ENCODE assay signal across 8 cellular contexts in genomic region chr9:137028281-137029057, GRCh38. TPM values are rescaled to one million over a fixed set of nuclear protein-coding genes. Genes with fewer than 3 reads are reported as not detected.
DNase-seq lines count a peak whose midpoint lies in the region; ATAC-seq and TF ChIP-seq lines count a peak whose summit lies in the region.

No MANE protein-coding gene starts in this region.

- H3K4me3 ChIP-seq in BLaER1 treated with 17β-estradiol and CSF1 and Interleukin-3, amounts not matched to agents 10 nM and 100 nM: peak overlapping the region; percentile 65 to 84 (median 74)
- H3K4me3 ChIP-seq in kidney epithelial cell (ENCODE audit: low read depth, low read length): peak overlapping the region; percentile 36

- peak overlapping the region; percentile 91 to 100 (median 98) for H3K4me2 ChIP-seq in BLaER1 treated with 17β-estradiol and CSF1 and Interleukin-3, amounts not matched to agents 10 nM and 100 nM

- no peaks in the 10 kb centered on the region for H3K9me3 ChIP-seq in BLaER1 treated with 17β-estradiol and CSF1 and Interleukin-3, amounts not matched to agents 10 nM and 100 nM (replicated peaks in 1 of 11)

- peaks cover 50 to 94% (median 79%) of the 10 kb centered on the region in 10 experiments for H3K4me1 ChIP-seq in BLaER1 treated with 17β-estradiol and CSF1 and Interleukin-3, amounts not matched to agents 10 nM and 100 nM

- ATAC-seq in GM21381 (IDR thresholded peaks at IDR 0.05; ENCODE audit: unreplicated experiment): peak; percentile 40
- no peak for ATAC-seq in HG02840 (IDR thresholded peaks at IDR 0.05; ENCODE audit: low FRiP score, unreplicated experiment)

- H3K27me3 ChIP-seq in BLaER1 treated with 17β-estradiol and CSF1 and Interleukin-3, amounts not matched to agents 10 nM and 100 nM: no peaks in the 10 kb centered on the region
- peaks cover 4% of the 10 kb centered on the region for H3K27me3 ChIP-seq in kidney epithelial cell (ENCODE audit: control insufficient read depth, insufficient read depth, low read length)

- DNase-seq in NCI-H1092 treated with DMSO at 0.1 percent for 48 hours (lab: John Stamatoyannopoulos, UW) (peak; percentile 44), kidney epithelial cell (ENCODE audit: low read depth) (no peak)
- DNase-seq in central memory CD4-positive, alpha-beta T cell: peak; percentile 64
- peak; percentile 41 to 61 (median 51) for DNase-seq in stimulated activated CD4-positive, alpha-beta T cell treated with anti-CD3 and anti-CD28 coated beads, Interleukin-12 subunit alpha, Interleukin-12 subunit beta, amount 100 ng/mL, for 48 hours (ENCODE audit: low read depth in 2 of 3, low spot score in 1 of 3)

- H4K20me1 ChIP-seq in BLaER1 treated with 17β-estradiol and CSF1 and Interleukin-3, amounts not matched to agents 10 nM and 100 nM: peaks cover 3 to 56% (median 42%) of the 10 kb centered on the region in 11 experiments; a peak in 18 of 22 replicates

- peaks cover 0 to 31% (median 7%) of the 10 kb centered on the region in 11 experiments; a peak in 9 of 22 replicates for H3K36me3 ChIP-seq in BLaER1 treated with 17β-estradiol and CSF1 and Interleukin-3, amounts not matched to agents 10 nM and 100 nM
- H3K36me3 ChIP-seq in kidney epithelial cell (ENCODE audit: control insufficient read depth, insufficient read depth, low read length): no peaks in the 10 kb centered on the region

- H3K9ac ChIP-seq in BLaER1 treated with 17β-estradiol and CSF1 and Interleukin-3, amounts not matched to agents 10 nM and 100 nM: peak overlapping the region; percentile 75 to 92 (median 88)

- TF ChIP-seq CTCF in VCaP (conservative IDR thresholded peaks at IDR 0.05) (peak; percentile 74), kidney epithelial cell (IDR thresholded peaks at IDR 0.05; ENCODE audit: insufficient read depth, low read length, poor library complexity, severe bottlenecking) (peak; percentile 56)

- peak overlapping the region in 10 of 11 experiments; percentile 41 to 98 (median 94); a peak in 20 of 22 replicates for H3K27ac ChIP-seq in BLaER1 treated with 17β-estradiol and CSF1 and Interleukin-3, amounts not matched to agents 10 nM and 100 nM
- peak overlapping the region; percentile 93 for H3K27ac ChIP-seq in VCaP

RNA-seq across cellular contexts. Expression of gene ABCA2, which starts 0.4 kb away (rescaled TPM):
- total RNA-seq in kidney epithelial cell: 5.3 and 15.4 TPM in 2 replicates

RNA-seq across cellular contexts. Expression of gene FUT7, which starts 3.4 kb away (rescaled TPM):
- not detected in 2 replicates for total RNA-seq in kidney epithelial cell

RNA-seq across cellular contexts. Expression of gene NPDC1, which starts 17.5 kb away (rescaled TPM):
- total RNA-seq in kidney epithelial cell: 58.3 and 76.1 TPM in 2 replicates

RNA-seq across cellular contexts. Expression of gene ENTPD2, which starts 25.4 kb away (rescaled TPM):
- 0.21 TPM in 1 of 2 replicates, not detected in the other for total RNA-seq in kidney epithelial cell

RNA-seq across cellular contexts. Expression of gene CLIC3, which starts 32.1 kb away (rescaled TPM):
- 0.75 TPM in 1 of 2 replicates, not detected in the other for total RNA-seq in kidney epithelial cell
